Comparison of ENCODE assay signal across 23 cellular contexts in genomic region chr20:22922987-22923386, GRCh38.
"Had no signal": no experiment of that assay in that cellular context is flagged by ENCODE, and none has a peak within 500 bp of the region (broad histone marks: within the 10 kb centered on the region; RNA-seq: fewer than 3 reads in every experiment).

No MANE protein-coding gene starts in this region.

- H3K36me3 Mint-ChIP-seq: mesothelial cell of epicardium; naive thymus-derived CD4-positive, alpha-beta T cell; natural killer cell treated with Interleukin-12 subunit alpha and Interleukin-12 subunit beta and Interleukin-15 and Interleukin-18, amount 100 ng/mL, for 72 hours; stimulated activated memory B cell treated with anti-CD40 and anti-IgM and Interleukin-4, amounts not matched to agents 10 μg/mL and 1 μg/mL and 100 μg/mL, for 72 hours; type B pancreatic cell had no signal

- FAIRE-seq: small intestine had no signal

- H3K27ac Mint-ChIP-seq: mesothelial cell of epicardium; naive thymus-derived CD4-positive, alpha-beta T cell; natural killer cell treated with Interleukin-12 subunit alpha and Interleukin-12 subunit beta and Interleukin-15 and Interleukin-18, amount 100 ng/mL, for 72 hours; progenitor cell of endocrine pancreas; stimulated activated memory B cell treated with anti-CD40 and anti-IgM and Interleukin-4, amounts not matched to agents 10 μg/mL and 1 μg/mL and 100 μg/mL, for 72 hours; stimulated activated naive CD8-positive, alpha-beta T cell treated with anti-CD3 and anti-CD28 coated beads, Interleukin-15, amount 100 ng/mL, for 72 hours; type B pancreatic cell had no signal

- H3K4me3 Mint-ChIP-seq: mesothelial cell of epicardium; naive thymus-derived CD4-positive, alpha-beta T cell; natural killer cell treated with Interleukin-12 subunit alpha and Interleukin-12 subunit beta and Interleukin-15 and Interleukin-18, amount 100 ng/mL, for 72 hours; stimulated activated memory B cell treated with anti-CD40 and anti-IgM and Interleukin-4, amounts not matched to agents 10 μg/mL and 1 μg/mL and 100 μg/mL, for 72 hours; stimulated activated naive CD8-positive, alpha-beta T cell treated with anti-CD3 and anti-CD28 coated beads, Interleukin-15, amount 100 ng/mL, for 72 hours; type B pancreatic cell had no signal

- ATAC-seq: naive thymus-derived CD4-positive, alpha-beta T cell; natural killer cell treated with Interleukin-12 subunit alpha and Interleukin-12 subunit beta and Interleukin-15 and Interleukin-18, amount 100 ng/mL, for 72 hours; sciatic nerve; stimulated activated memory B cell treated with anti-CD40 and anti-IgM and Interleukin-4, amounts not matched to agents 10 μg/mL and 1 μg/mL and 100 μg/mL, for 72 hours; stimulated activated naive CD8-positive, alpha-beta T cell treated with anti-CD3 and anti-CD28 coated beads, Interleukin-15, amount 100 ng/mL, for 72 hours had no signal

- H3K27me3 ChIP-seq: ovary, right atrium auricular region, tibial nerve, uterus had no signal

- H3K4me1 Mint-ChIP-seq: stimulated activated memory B cell treated with anti-CD40 and anti-IgM and Interleukin-4, amounts not matched to agents 10 μg/mL and 1 μg/mL and 100 μg/mL, for 72 hours; stimulated activated naive CD8-positive, alpha-beta T cell treated with anti-CD3 and anti-CD28 coated beads, Interleukin-15, amount 100 ng/mL, for 72 hours had no signal

- H3K9me3 ChIP-seq: left ventricle myocardium inferior, ovary, right atrium auricular region, tibial nerve, uterus had no signal

- H3K9me3 Mint-ChIP-seq: mesothelial cell of epicardium; natural killer cell treated with Interleukin-12 subunit alpha and Interleukin-12 subunit beta and Interleukin-15 and Interleukin-18, amount 100 ng/mL, for 72 hours; type B pancreatic cell had no signal

- DNase-seq: islet precursor cell; left ventricle myocardium inferior; mesendoderm; naive thymus-derived CD4-positive, alpha-beta T cell; ovary; small intestine; stimulated activated CD4-positive, alpha-beta T cell treated with anti-CD3 and anti-CD28 coated beads, Interleukin-1b, Interleukin-23, amount 100 ng/mL, for 48 hours; stimulated activated CD4-positive, alpha-beta T cell treated with anti-CD3 and anti-CD28 coated beads, Interleukin-2, amount 100 ng/mL, for 48 hours; stimulated activated CD4-positive, alpha-beta T cell treated with anti-CD3 and anti-CD28 coated beads, Interleukin-4, amount 100 ng/mL, for 4 hours; stimulated activated CD8-positive, alpha-beta memory T cell treated with anti-CD3 and anti-CD28 coated beads, Interleukin-4, amount 100 ng/mL, for 48 hours; stimulated activated naive CD4-positive, alpha-beta T cell treated with Interleukin-2 at 50 U/mL for 16 hours; stimulated activated naive CD8-positive, alpha-beta T cell treated with anti-CD3 and anti-CD28 coated beads, Interleukin-15, amount 100 ng/mL, for 72 hours; substantia nigra; uterus had no signal

- H3K36me3 ChIP-seq: left ventricle myocardium inferior, ovary, right atrium auricular region, tibial nerve, uterus had no signal

- H3K4me3 ChIP-seq: left ventricle myocardium inferior, lung, ovary, right atrium auricular region, tibial nerve, uterus had no signal

- H3K27ac ChIP-seq: left ventricle myocardium inferior, ovary, right atrium auricular region, tibial nerve, uterus had no signal

- H3K27me3 Mint-ChIP-seq: stimulated activated memory B cell treated with anti-CD40 and anti-IgM and Interleukin-4, amounts not matched to agents 10 μg/mL and 1 μg/mL and 100 μg/mL, for 72 hours; stimulated activated naive CD8-positive, alpha-beta T cell treated with anti-CD3 and anti-CD28 coated beads, Interleukin-15, amount 100 ng/mL, for 72 hours had no signal

- H3K4me1 ChIP-seq: tibial nerve, uterus had no signal
